In genomic region chr3:59392116-59392515, GRCh38 we compare ENCODE assay signal across 27 cellular contexts.
"Had no signal": no experiment of that assay in that cellular context is flagged by ENCODE, and none has a peak within 500 bp of the region (broad histone marks: within the 10 kb centered on the region; RNA-seq: fewer than 3 reads in every experiment).

No MANE protein-coding gene starts in this region.

- ATAC-seq: effector memory CD8-positive, alpha-beta T cell; left lobe of liver; mucosa of descending colon; natural killer cell treated with Interleukin-12 subunit alpha and Interleukin-12 subunit beta and Interleukin-15 and Interleukin-18, amount 100 ng/mL, for 72 hours; pancreas; right lobe of liver; stimulated activated naive B cell treated with anti-CD40 and anti-IgM and Interleukin-4, amounts not matched to agents 10 μg/mL and 1 μg/mL and 100 μg/mL, for 72 hours; upper lobe of right lung had no signal

- H3K9me3 ChIP-seq: esophagus squamous epithelium, mucosa of descending colon, pancreas, right lobe of liver, suprapubic skin, transverse colon, upper lobe of right lung, uterus had no signal

- H3K4me1 ChIP-seq: esophagus squamous epithelium, pancreas, right lobe of liver, suprapubic skin, transverse colon, upper lobe of right lung, uterus had no signal

- H3K27ac Mint-ChIP-seq: effector memory CD8-positive, alpha-beta T cell; immature natural killer cell; mesothelial cell of epicardium; naive B cell; natural killer cell treated with Interleukin-12 subunit alpha and Interleukin-12 subunit beta and Interleukin-15 and Interleukin-18, amount 100 ng/mL, for 72 hours; stimulated activated naive B cell treated with anti-CD40 and anti-IgM and Interleukin-4, amounts not matched to agents 10 μg/mL and 1 μg/mL and 100 μg/mL, for 72 hours; stimulated activated naive CD8-positive, alpha-beta T cell treated with anti-CD3 and anti-CD28 coated beads, Interleukin-15, Interleukin-2, amounts not matched to agents 100 ng/mL and 50 ng/mL, for 24 hours had no signal

- H3K4me3 Mint-ChIP-seq: effector memory CD8-positive, alpha-beta T cell; immature natural killer cell; mesothelial cell of epicardium; naive B cell; natural killer cell treated with Interleukin-12 subunit alpha and Interleukin-12 subunit beta and Interleukin-15 and Interleukin-18, amount 100 ng/mL, for 72 hours; stimulated activated naive B cell treated with anti-CD40 and anti-IgM and Interleukin-4, amounts not matched to agents 10 μg/mL and 1 μg/mL and 100 μg/mL, for 72 hours; stimulated activated naive CD8-positive, alpha-beta T cell treated with anti-CD3 and anti-CD28 coated beads, Interleukin-15, Interleukin-2, amounts not matched to agents 100 ng/mL and 50 ng/mL, for 24 hours had no signal

- H3K36me3 ChIP-seq: esophagus squamous epithelium, pancreas, right lobe of liver, suprapubic skin, transverse colon, upper lobe of right lung, uterus had no signal

- DNase-seq: cortex of kidney; effector memory CD8-positive, alpha-beta T cell; erythroblast; esophagus squamous epithelium; hypothalamus; immature natural killer cell; islet precursor cell; mesenchymal stem cell; mucosa of descending colon; naive B cell; occipital lobe; pancreas; retina; right lobe of liver; small intestine; stimulated activated CD4-positive, alpha-beta T cell treated with anti-CD3 and anti-CD28 coated beads, Interleukin-15, amount 100 ng/mL, for 24 hours; stimulated activated CD4-positive, alpha-beta T cell treated with anti-CD3 and anti-CD28 coated beads, Interleukin-2, amount 100 ng/mL, for 48 hours; stimulated activated naive B cell treated with anti-CD40 and anti-IgM and Interleukin-4, amounts not matched to agents 10 μg/mL and 1 μg/mL and 100 μg/mL, for 72 hours; transverse colon; upper lobe of right lung; uterus had no signal

- H3K4me1 Mint-ChIP-seq: immature natural killer cell, mesothelial cell of epicardium had no signal

- H3K27ac ChIP-seq: esophagus squamous epithelium, pancreas, right lobe of liver, suprapubic skin, transverse colon, upper lobe of right lung, uterus had no signal

- H3K9me3 Mint-ChIP-seq: effector memory CD8-positive, alpha-beta T cell; natural killer cell treated with Interleukin-12 subunit alpha and Interleukin-12 subunit beta and Interleukin-15 and Interleukin-18, amount 100 ng/mL, for 72 hours; stimulated activated naive CD8-positive, alpha-beta T cell treated with anti-CD3 and anti-CD28 coated beads, Interleukin-15, Interleukin-2, amounts not matched to agents 100 ng/mL and 50 ng/mL, for 24 hours had no signal

- H3K27me3 ChIP-seq: esophagus squamous epithelium, pancreas, right lobe of liver, suprapubic skin, transverse colon, upper lobe of right lung, uterus had no signal

- H3K27me3 Mint-ChIP-seq: effector memory CD8-positive, alpha-beta T cell; stimulated activated naive B cell treated with anti-CD40 and anti-IgM and Interleukin-4, amounts not matched to agents 10 μg/mL and 1 μg/mL and 100 μg/mL, for 72 hours; stimulated activated naive CD8-positive, alpha-beta T cell treated with anti-CD3 and anti-CD28 coated beads, Interleukin-15, Interleukin-2, amounts not matched to agents 100 ng/mL and 50 ng/mL, for 24 hours had no signal

- H3K4me3 ChIP-seq: esophagus squamous epithelium, lung, mucosa of descending colon, pancreas, right lobe of liver, suprapubic skin, transverse colon, upper lobe of right lung, uterus had no signal

- H3K36me3 Mint-ChIP-seq: mesothelial cell of epicardium; naive B cell; stimulated activated naive B cell treated with anti-CD40 and anti-IgM and Interleukin-4, amounts not matched to agents 10 μg/mL and 1 μg/mL and 100 μg/mL, for 72 hours had no signal
